ENCODE assay signal across 14 cellular contexts in genomic region chr11:66280428-66280827, GRCh38. TPM values are rescaled to one million over a fixed set of nuclear protein-coding genes. Genes with fewer than 3 reads are reported as not detected.
DNase-seq lines count a peak whose midpoint lies in the region; ATAC-seq, FAIRE-seq and TF ChIP-seq lines count a peak whose summit lies in the region.
"Had no signal": no experiment of that assay in that cellular context is flagged by ENCODE, and none has a peak within 500 bp of the region (broad histone marks: within the 10 kb centered on the region; RNA-seq: fewer than 3 reads in every experiment).

No MANE protein-coding gene starts in this region.

- H3K14ac ChIP-seq in IMR-90 (replicated peaks; ENCODE audit: low read depth, low read length) = no peak overlapping the region

- POLR2A ChIA-PET in CD4-positive, alpha-beta T cell (lab: Charles Lee) = interaction anchor here (1.5 to 6.5 kb wide), 3 partner anchors 9 to 20 kb away, joined by 3 to 34 read pairs (median 6); partner anchors contain the start of genes RAB1B and YIF1A
- POLR2A ChIA-PET in IMR-90 (lab: Charles Lee; ENCODE audit: unreplicated experiment) = interaction anchor here (0.5 to 0.8 kb wide), 2 partner anchors 9 kb away, joined by 3 to 6 read pairs; partner anchors contain the start of gene YIF1A
- POLR2A ChIA-PET in activated CD4-positive, alpha-beta memory T cell treated with anti-CD3 and anti-CD28 coated beads, Interleukin-2, amount 10 ng/mL, durations not matched to agents 7 days and 5 days (lab: Charles Lee) = interaction anchor here (1.7 to 5.5 kb wide), 4 partner anchors 8 to 33 kb away, joined by 5 to 78 read pairs (median 11); partner anchors contain the start of genes RAB1B and YIF1A

- no peak for TF ChIP-seq CTCF in CD4-positive, alpha-beta T cell (IDR thresholded peaks at IDR 0.05)
- TF ChIP-seq CTCF in IMR-90 (conservative IDR thresholded peaks at IDR 0.05; ENCODE audit: low read depth, low read length) (no peak), astrocyte of the cerebellum (IDR thresholded peaks at IDR 0.05; ENCODE audit: low read depth, low read length, missing control alignments) (peak; percentile 2), neural crest cell (conservative IDR thresholded peaks at IDR 0.05) (no peak)

- peaks cover 28% of the 10 kb centered on the region for H3K36me3 Mint-ChIP-seq in CD4-positive, alpha-beta T cell (ENCODE audit: low read depth)
- H3K36me3 Mint-ChIP-seq in neural crest cell (ENCODE audit: low read depth) = no peaks in the 10 kb centered on the region
- H3K36me3 Mint-ChIP-seq in activated CD4-positive, alpha-beta memory T cell treated with anti-CD3 and anti-CD28 coated beads, Interleukin-2, amount 10 ng/mL, durations not matched to agents 7 days and 5 days (ENCODE audit: low read depth) = peaks cover 8% of the 10 kb centered on the region

- H3K4ac ChIP-seq in IMR-90 (ENCODE audit: low read depth, low read length) = no peak overlapping the region

- H2AFZ ChIP-seq in IMR-90 (replicated peaks; ENCODE audit: low read length, poor library complexity) = no peak overlapping the region

- H3K9me3 ChIP-seq in CD4-positive, alpha-beta T cell (ENCODE audit: control insufficient read depth, low read length) = no peaks in the 10 kb centered on the region
- no peaks in the 10 kb centered on the region for H3K9me3 ChIP-seq in IMR-90 (ENCODE audit: control insufficient read depth, insufficient read depth, low read length)
- H3K9me3 ChIP-seq: HAP-1, testis had no signal

- no peak overlapping the region for H2BK120ac ChIP-seq in IMR-90 (ENCODE audit: low read depth, low read length)

- no peak for TF ChIP-seq POLR2A in IMR-90 (IDR thresholded peaks at IDR 0.05; ENCODE audit: low read depth, low read length)
- TF ChIP-seq POLR2A in H54 (IDR thresholded peaks at IDR 0.05; ENCODE audit: low read depth, low read length) = no peak

- H3K79me1 ChIP-seq in IMR-90 (ENCODE audit: low read depth in 1 of 2, low read length in 2 of 2) = peaks cover 0 to 14% of the 10 kb centered on the region in 2 experiments; a peak in 3 of 4 replicates

- ATAC-seq in CD4-positive, alpha-beta T cell (ENCODE audit: poor library complexity) = no peak
- ATAC-seq in IMR-90 (ENCODE audit: low read depth) (no peak), HG03025 (IDR thresholded peaks at IDR 0.05; ENCODE audit: low FRiP score, unreplicated experiment) (no peak)
- ATAC-seq: activated T-cell treated with anti-CD3 and anti-CD28 coated beads, Interleukin-2, amount 50 U/mL, for 72 hours had no signal

- H3K23ac ChIP-seq in IMR-90 (ENCODE audit: low read depth, low read length) = no peak overlapping the region

- dilution Hi-C loops in IMR-90 (cut with HindIII; ENCODE audit: low sequenced_read_pairs, unreplicated experiment) = no loop called here

- 58% methylated on average over 4 of the region's 14 CpGs; no CpG with 5 or more reads in 1 of the 2 experiments for WGBS in IMR-90 (ENCODE audit: extremely low coverage in 2 of 2, insufficient read length in 1 of 2), 2 experiments

- H3K56ac ChIP-seq in IMR-90 (ENCODE audit: extremely low read depth, insufficient read depth, low read length) = no peak overlapping the region

- in situ Hi-C loops in IMR-90 (cut with MboI; ENCODE audit: low sequenced_read_pairs) = no loop called here
- in situ Hi-C loops in astrocyte of the cerebellum (cut with HindIII; ENCODE audit: low sequenced_read_pairs) = loop anchor here (5.0 kb wide), 1 partner anchor 63 kb away; no protein-coding TSS in a partner anchor

- peak overlapping the region; percentile 65 for H2AK9ac ChIP-seq in IMR-90 (replicated peaks; ENCODE audit: low read depth, low read length, poor library complexity)

- no peak overlapping the region for H3K9ac ChIP-seq in IMR-90 (ENCODE audit: low read depth, low read length)

- DNase-seq in CD4-positive, alpha-beta T cell = no peak
- DNase-seq in IMR-90 (no peak), astrocyte of the cerebellum (ENCODE audit: low read depth) (no peak), neural crest cell (ENCODE audit: low read depth, low spot score) (no peak), H54 (ENCODE audit: insufficient read length, low spot score) (no peak)
- no peak for DNase-seq in activated CD4-positive, alpha-beta memory T cell treated with anti-CD3 and anti-CD28 coated beads, Interleukin-2, amount 10 ng/mL, durations not matched to agents 7 days and 5 days
- DNase-seq: activated T-cell treated with anti-CD3 and anti-CD28 coated beads, Interleukin-2, amount 50 U/mL, for 72 hours; NCI-H2029 treated with DMSO at 0.1 percent for 48 hours; T-helper 1 cell; testis had no signal

- TF ChIP-seq RAD21 in IMR-90 (IDR thresholded peaks at IDR 0.05; ENCODE audit: low read length) = no peak

- no peak overlapping the region for H3K27ac Mint-ChIP-seq in CD4-positive, alpha-beta T cell
- no peak overlapping the region for H3K27ac Mint-ChIP-seq in neural crest cell (ENCODE audit: unreplicated experiment)
- no peak overlapping the region for H3K27ac Mint-ChIP-seq in activated CD4-positive, alpha-beta memory T cell treated with anti-CD3 and anti-CD28 coated beads, Interleukin-2, amount 10 ng/mL, durations not matched to agents 7 days and 5 days

- no peaks in the 10 kb centered on the region for H3K27me3 ChIP-seq in CD4-positive, alpha-beta T cell (ENCODE audit: control insufficient read depth, insufficient read depth, low read length)
- no peaks in the 10 kb centered on the region; the same call in 1 of the 2 replicates for H3K27me3 ChIP-seq in IMR-90 (ENCODE audit: control insufficient read depth, insufficient read depth, low read length)
- H3K27me3 ChIP-seq: testis had no signal

- no TSS peak for BruUV-seq in IMR-90 (replicated peaks; lab: Mats Ljungman, UMichigan)

- no peak overlapping the region for H3K27ac ChIP-seq in CD4-positive, alpha-beta T cell (ENCODE audit: low read depth, low read length)
- no peak overlapping the region for H3K27ac ChIP-seq in IMR-90 (ENCODE audit: insufficient read depth, low read length)
- H3K27ac ChIP-seq: skin epidermis, testis had no signal

- H4K20me1 ChIP-seq in IMR-90 (ENCODE audit: insufficient read depth, low read length) = peaks cover 29% of the 10 kb centered on the region

- peaks cover 19% of the 10 kb centered on the region for H3K36me3 ChIP-seq in IMR-90 (ENCODE audit: control insufficient read depth, insufficient read depth, low read length)

- no peak overlapping the region for H3K18ac ChIP-seq in IMR-90 (ENCODE audit: low read depth, low read length)

- FAIRE-seq in H54 (lab: Jason Lieb, UNC) = no peak

- H2BK20ac ChIP-seq in IMR-90 (ENCODE audit: low read depth, low read length) = no peak overlapping the region

- peak overlapping the region; percentile 34 for H3K4me3 Mint-ChIP-seq in CD4-positive, alpha-beta T cell
- H3K4me3 Mint-ChIP-seq in neural crest cell = peak overlapping the region; percentile 90
- H3K4me3 Mint-ChIP-seq in activated CD4-positive, alpha-beta memory T cell treated with anti-CD3 and anti-CD28 coated beads, Interleukin-2, amount 10 ng/mL, durations not matched to agents 7 days and 5 days = no peak overlapping the region

- peaks cover 6% of the 10 kb centered on the region; the same call in 1 of the 2 replicates for H3K9me1 ChIP-seq in IMR-90 (ENCODE audit: insufficient read depth, low read length)

- H3K4me1 ChIP-seq in IMR-90 (ENCODE audit: control insufficient read depth, insufficient read depth, low read length) = peaks cover 5% of the 10 kb centered on the region; the same call in 1 of the 2 replicates
- H3K4me1 ChIP-seq: HAP-1, testis had no signal

- H2AK5ac ChIP-seq in IMR-90 (ENCODE audit: low read depth, low read length) = no peak overlapping the region

- H2BK15ac ChIP-seq in IMR-90 (ENCODE audit: low read depth, low read length) = no peak overlapping the region

- H4K8ac ChIP-seq in IMR-90 (ENCODE audit: low read depth in 2 of 2, low read length in 2 of 2) = no peak overlapping the region

- H3K4me1 Mint-ChIP-seq in CD4-positive, alpha-beta T cell (ENCODE audit: low read depth) = peaks cover 38% of the 10 kb centered on the region
- peaks cover 46% of the 10 kb centered on the region for H3K4me1 Mint-ChIP-seq in neural crest cell
- peaks cover 38% of the 10 kb centered on the region for H3K4me1 Mint-ChIP-seq in activated CD4-positive, alpha-beta memory T cell treated with anti-CD3 and anti-CD28 coated beads, Interleukin-2, amount 10 ng/mL, durations not matched to agents 7 days and 5 days

- intact Hi-C loops in CD4-positive, alpha-beta T cell (cut with DNase I, micrococcal nuclease) = loop anchor here in 1 of 2 experiments (10.0 kb wide), 1 partner anchor 426 kb away; the partner anchor contains the start of gene CFL1
- intact Hi-C loops in IMR-90 (cut with micrococcal nuclease) = no loop called here

- H3K9me3 Mint-ChIP-seq in CD4-positive, alpha-beta T cell = no peaks in the 10 kb centered on the region
- no peaks in the 10 kb centered on the region for H3K9me3 Mint-ChIP-seq in neural crest cell
- no peaks in the 10 kb centered on the region for H3K9me3 Mint-ChIP-seq in activated CD4-positive, alpha-beta memory T cell treated with anti-CD3 and anti-CD28 coated beads, Interleukin-2, amount 10 ng/mL, durations not matched to agents 7 days and 5 days
- H3K9me3 Mint-ChIP-seq: activated T-cell treated with anti-CD3 and anti-CD28 coated beads, Interleukin-2, amount 50 U/mL, for 72 hours had no signal

- no peak overlapping the region for H4K91ac ChIP-seq in IMR-90 (ENCODE audit: insufficient read depth, low read depth, low read length)

- no peak overlapping the region for H3K4me2 ChIP-seq in IMR-90 (ENCODE audit: low read depth, low read length)

- CTCF ChIA-PET in CD4-positive, alpha-beta T cell (lab: Charles Lee) = interaction anchor here (1.3 to 2.7 kb wide), 2 partner anchors 13 to 58 kb away, joined by 5 to 36 read pairs; partner anchors contain the start of gene RAB1B
- CTCF ChIA-PET in IMR-90 (lab: Yijun Ruan, JAX) = no interaction called here
- CTCF ChIA-PET in activated CD4-positive, alpha-beta memory T cell treated with anti-CD3 and anti-CD28 coated beads, Interleukin-2, amount 10 ng/mL, durations not matched to agents 7 days and 5 days (lab: Charles Lee) = interaction anchor here (1.0 to 4.6 kb wide), 3 partner anchors 9 to 21 kb away, joined by 3 to 44 read pairs (median 5); partner anchors contain the start of genes RAB1B and YIF1A

- H3K4me3 ChIP-seq in IMR-90 (ENCODE audit: insufficient read depth, low read depth, low read length) = no peak overlapping the region
- no peak overlapping the region for H3K4me3 ChIP-seq in astrocyte of the cerebellum (ENCODE audit: low read depth, low read length)
- H3K4me3 ChIP-seq: HAP-1, skin epidermis, testis had no signal

- H2BK5ac ChIP-seq in IMR-90 (ENCODE audit: low read depth, low read length, poor library complexity, severe bottlenecking) = no peak overlapping the region

- H4K5ac ChIP-seq in IMR-90 (ENCODE audit: low read depth, low read length) = no peak overlapping the region

- no peaks in the 10 kb centered on the region for H3K27me3 Mint-ChIP-seq in CD4-positive, alpha-beta T cell
- H3K27me3 Mint-ChIP-seq in neural crest cell (ENCODE audit: low read depth) = peaks cover 20% of the 10 kb centered on the region
- H3K27me3 Mint-ChIP-seq in activated CD4-positive, alpha-beta memory T cell treated with anti-CD3 and anti-CD28 coated beads, Interleukin-2, amount 10 ng/mL, durations not matched to agents 7 days and 5 days = peaks cover 16% of the 10 kb centered on the region

RNA-seq across cellular contexts. Expression of gene CNIH2, which starts 2.5 kb away (rescaled TPM):
- total RNA-seq in CD4-positive, alpha-beta T cell = 1 to 10 TPM; 4.1 to 6.2 TPM
- total RNA-seq in IMR-90 (2012; rRNA removed) (0.54 and 0.83 TPM in 2 replicates), neural crest cell (44.6 and 46.0 TPM in 2 replicates)
- polyA plus RNA-seq in IMR-90 (2012; rRNA removed) = 3.4 and 5.2 TPM in 2 replicates
- 3.2 and 6.7 TPM in 2 replicates for polyA plus RNA-seq in IMR-90 (2012; cell fraction: cytosol; rRNA removed)
- polyA plus RNA-seq in IMR-90 (2012; cell fraction: nucleus; rRNA removed; ENCODE audit: low replicate concordance) = 4.2 and 9.4 TPM in 2 replicates
- 1 to 10 TPM; 1.9 to 2.1 TPM for total RNA-seq in activated CD4-positive, alpha-beta memory T cell treated with anti-CD3 and anti-CD28 coated beads, Interleukin-2, amount 10 ng/mL, durations not matched to agents 7 days and 5 days
- total RNA-seq: liver had no signal

RNA-seq across cellular contexts. Expression of gene YIF1A, which starts 8.5 kb away (rescaled TPM):
- total RNA-seq in CD4-positive, alpha-beta T cell = 10 to 100 TPM; 17.4 to 21.1 TPM
- total RNA-seq in IMR-90 (2012; rRNA removed) (128 and 134 TPM in 2 replicates), neural crest cell (59.4 and 60.9 TPM in 2 replicates)
- polyA plus RNA-seq in IMR-90 (2012; rRNA removed) = 207 and 219 TPM in 2 replicates
- 235 and 292 TPM in 2 replicates for polyA plus RNA-seq in IMR-90 (2012; cell fraction: cytosol; rRNA removed)
- polyA plus RNA-seq in IMR-90 (2012; cell fraction: nucleus; rRNA removed; ENCODE audit: low replicate concordance) = 160 and 316 TPM in 2 replicates
- 10 to 100 TPM; 49.5 to 52.5 TPM for total RNA-seq in activated CD4-positive, alpha-beta memory T cell treated with anti-CD3 and anti-CD28 coated beads, Interleukin-2, amount 10 ng/mL, durations not matched to agents 7 days and 5 days

RNA-seq across cellular contexts. Expression of gene TMEM151A, which starts 11.3 kb away (rescaled TPM):
- under 1 TPM; 0.11 to 0.14 TPM for total RNA-seq in CD4-positive, alpha-beta T cell
- not detected in 2 replicates for total RNA-seq in IMR-90 (2012; rRNA removed)
- 0.03 and 0.07 TPM in 2 replicates for polyA plus RNA-seq in IMR-90 (2012; rRNA removed)
- polyA plus RNA-seq in IMR-90 (2012; cell fraction: cytosol; rRNA removed) = 0.04 and 0.18 TPM in 2 replicates
- 0.11 and 0.21 TPM in 2 replicates for polyA plus RNA-seq in IMR-90 (2012; cell fraction: nucleus; rRNA removed; ENCODE audit: low replicate concordance)
- total RNA-seq in neural crest cell = 0.57 and 1.0 TPM in 2 replicates
- not detected for total RNA-seq in activated CD4-positive, alpha-beta memory T cell treated with anti-CD3 and anti-CD28 coated beads, Interleukin-2, amount 10 ng/mL, durations not matched to agents 7 days and 5 days

RNA-seq across cellular contexts. Expression of gene RAB1B, which starts 12.0 kb away (rescaled TPM):
- 10 to 100 TPM; 27.4 to 29.4 TPM for total RNA-seq in CD4-positive, alpha-beta T cell
- total RNA-seq in IMR-90 (2012; rRNA removed) (76.9 and 83.7 TPM in 2 replicates), neural crest cell (114 and 116 TPM in 2 replicates)
- 248 and 296 TPM in 2 replicates for polyA plus RNA-seq in IMR-90 (2012; rRNA removed)
- 149 and 250 TPM in 2 replicates for polyA plus RNA-seq in IMR-90 (2012; cell fraction: cytosol; rRNA removed)
- polyA plus RNA-seq in IMR-90 (2012; cell fraction: nucleus; rRNA removed; ENCODE audit: low replicate concordance) = 91.2 and 145 TPM in 2 replicates
- 100 to 1,000 TPM; 146 to 150 TPM for total RNA-seq in activated CD4-positive, alpha-beta memory T cell treated with anti-CD3 and anti-CD28 coated beads, Interleukin-2, amount 10 ng/mL, durations not matched to agents 7 days and 5 days

RNA-seq across cellular contexts. Expression of gene KLC2, which starts 22.9 kb away (rescaled TPM):
- 10 to 100 TPM; 28.6 to 30.0 TPM for total RNA-seq in CD4-positive, alpha-beta T cell
- total RNA-seq in IMR-90 (2012; rRNA removed) (6.9 and 7.9 TPM in 2 replicates), neural crest cell (64.5 and 70.8 TPM in 2 replicates)
- polyA plus RNA-seq in IMR-90 (2012; rRNA removed) = 22.0 and 26.4 TPM in 2 replicates
- polyA plus RNA-seq in IMR-90 (2012; cell fraction: cytosol; rRNA removed) = 17.9 and 22.6 TPM in 2 replicates
- polyA plus RNA-seq in IMR-90 (2012; cell fraction: nucleus; rRNA removed; ENCODE audit: low replicate concordance) = 49.7 and 99.1 TPM in 2 replicates
- 10 to 100 TPM; 32.8 to 33.9 TPM for total RNA-seq in activated CD4-positive, alpha-beta memory T cell treated with anti-CD3 and anti-CD28 coated beads, Interleukin-2, amount 10 ng/mL, durations not matched to agents 7 days and 5 days
